In the genomic region with DNA sequence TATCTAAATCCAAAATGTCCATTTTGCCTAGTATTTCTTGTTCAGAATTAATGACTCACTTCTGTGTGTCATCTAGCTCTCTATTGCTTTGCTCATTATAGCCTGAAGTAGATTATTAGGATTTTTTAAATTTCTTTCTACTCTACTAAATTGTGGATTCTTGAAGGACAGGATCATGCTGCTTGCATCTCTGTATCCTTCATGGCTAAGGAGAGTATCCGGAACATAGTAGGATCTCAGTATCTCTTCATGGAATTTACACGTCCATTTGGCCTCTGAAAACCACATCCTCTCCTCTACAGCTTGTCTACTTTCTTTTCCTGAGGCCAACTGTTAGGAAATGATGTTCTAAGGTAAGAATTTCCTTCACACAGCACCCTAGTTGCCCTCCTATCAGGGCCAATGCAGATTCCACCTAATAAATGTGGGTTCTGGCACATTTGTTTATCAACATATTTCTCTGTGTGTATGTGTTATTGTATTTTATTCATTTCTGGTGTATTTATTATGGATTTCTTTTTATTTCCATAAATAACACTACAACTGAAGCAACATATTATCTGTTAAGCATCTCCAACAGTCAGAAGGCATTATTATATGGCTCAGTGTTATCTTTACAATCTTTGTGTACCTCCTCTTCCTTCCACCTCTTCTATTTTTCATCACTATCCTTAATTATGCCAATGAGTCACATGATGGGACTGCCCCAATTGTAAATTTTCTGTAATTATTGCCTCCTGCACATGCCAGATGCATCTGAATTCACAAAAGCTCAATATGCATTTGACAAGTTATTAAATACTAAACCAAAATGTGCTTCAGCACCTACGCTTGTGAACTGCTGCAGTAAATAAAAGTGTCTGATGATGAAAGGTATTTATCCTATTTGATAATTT, we compare ENCODE assay signal across 19 cellular contexts.
DNase-seq lines count a peak whose midpoint lies in the region; ATAC-seq and TF ChIP-seq lines count a peak whose summit lies in the region.
"Had no signal": no experiment of that assay in that cellular context is flagged by ENCODE, and none has a peak within 500 bp of the region (broad histone marks: within the 10 kb centered on the region; RNA-seq: fewer than 3 reads in every experiment).

No MANE protein-coding gene starts in this region.

- H3K4me3 ChIP-seq in A673 (ENCODE audit: low read depth, low read length, poor library complexity, severe bottlenecking) (no peak overlapping the region), SJCRH30 (no peak overlapping the region), fibroblast of mammary gland (ENCODE audit: control insufficient read depth, low read depth, low read length) (no peak overlapping the region)
- H3K4me3 ChIP-seq: coronary artery, left lung, pancreas, upper lobe of left lung had no signal

- CTCF ChIA-PET in A673 (lab: Charles Lee) = no interaction called here

- TF ChIP-seq CTCF in A673 (conservative IDR thresholded peaks at IDR 0.05; ENCODE audit: low read depth, low read length) (no peak), fibroblast of mammary gland (conservative IDR thresholded peaks at IDR 0.05; ENCODE audit: control insufficient read depth, insufficient read depth, low read depth, low read length) (no peak)

- peaks cover 0 to 2% of the 10 kb centered on the region in 2 donors for H3K9me3 Mint-ChIP-seq in stimulated activated naive B cell treated with anti-CD40 and anti-IgM and Interleukin-4, amounts not matched to agents 10 μg/mL and 1 μg/mL and 100 μg/mL, for 72 hours
- H3K9me3 Mint-ChIP-seq: activated B cell treated with CpG ODN at 0.5 μM for 24 hours; activated T-helper 2 cell treated with anti-CD3 and anti-CD28 coated beads, Interferon-gamma antibody, Interleukin-2, Interleukin-4, amounts not matched to agents 10 μg/mL and 5 μg/mL and 100 μg/mL, durations not matched to agents 14 hours and 24 hours and 36 hours had no signal

- ATAC-seq in stimulated activated naive B cell treated with anti-CD40 and anti-IgM and Interleukin-4, amounts not matched to agents 10 μg/mL and 1 μg/mL and 100 μg/mL, for 72 hours (replicated peaks) = no peak
- ATAC-seq in GM21576 (IDR thresholded peaks at IDR 0.05; ENCODE audit: unreplicated experiment) = no peak
- ATAC-seq in HG02763 (IDR thresholded peaks at IDR 0.05; ENCODE audit: unreplicated experiment) = no peak
- ATAC-seq: left lung, Panc1, pancreas had no signal

- DNase-seq in A673 (ENCODE audit: low spot score) (peak; percentile 35), HCEC 1CT (peak; percentile 58), SJCRH30 (peak in 1 of 2 experiments; percentile 41), fibroblast of mammary gland (ENCODE audit: low read depth) (peak; percentile 6), AG08396 (ENCODE audit: low spot score) (no peak)
- no peak for DNase-seq in stimulated activated naive B cell treated with anti-CD40 and anti-IgM and Interleukin-4, amounts not matched to agents 10 μg/mL and 1 μg/mL and 100 μg/mL, for 72 hours
- DNase-seq: activated B cell treated with CpG ODN at 0.5 μM for 24 hours; Kasumi-1; left lung; NCI-H1694; NCI-H510A; pancreas; stimulated activated naive CD4-positive, alpha-beta T cell; upper lobe of left lung had no signal

- H3K4me3 Mint-ChIP-seq in stimulated activated naive B cell treated with anti-CD40 and anti-IgM and Interleukin-4, amounts not matched to agents 10 μg/mL and 1 μg/mL and 100 μg/mL, for 72 hours = no peak overlapping the region
- H3K4me3 Mint-ChIP-seq: activated B cell treated with CpG ODN at 0.5 μM for 24 hours had no signal

- H3K9me3 ChIP-seq in A673 (ENCODE audit: low read depth, low read length, poor library complexity, severe bottlenecking) (no peaks in the 10 kb centered on the region), SJCRH30 (replicated peaks) (peaks cover 5% of the 10 kb centered on the region; the same call in 1 of the 2 replicates)
- H3K9me3 ChIP-seq: left lung, pancreas, upper lobe of left lung had no signal

- BruUV-seq in A673 (replicated peaks; lab: Mats Ljungman, UMichigan) = no TSS peak

- peaks cover 0 to 1% of the 10 kb centered on the region in 2 donors for H3K4me1 Mint-ChIP-seq in stimulated activated naive B cell treated with anti-CD40 and anti-IgM and Interleukin-4, amounts not matched to agents 10 μg/mL and 1 μg/mL and 100 μg/mL, for 72 hours
- H3K4me1 Mint-ChIP-seq: activated B cell treated with CpG ODN at 0.5 μM for 24 hours had no signal

- H3K36me3 ChIP-seq in A673 (ENCODE audit: insufficient read depth, low read length, poor library complexity, severe bottlenecking) = no peaks in the 10 kb centered on the region
- no peaks in the 10 kb centered on the region for H3K36me3 ChIP-seq in SJCRH30
- H3K36me3 ChIP-seq: left lung, pancreas, upper lobe of left lung had no signal

- H3K27ac ChIP-seq in A673 (ENCODE audit: low read depth, low read length, poor library complexity, severe bottlenecking) (no peak overlapping the region), SJCRH30 (peak overlapping the region; percentile 68)
- H3K27ac ChIP-seq: coronary artery, left lung, pancreas, upper lobe of left lung had no signal

- no peaks in the 10 kb centered on the region for H3K27me3 ChIP-seq in A673 (replicated peaks; ENCODE audit: insufficient read depth, low read depth, low read length, poor library complexity)
- H3K27me3 ChIP-seq in SJCRH30 = no peaks in the 10 kb centered on the region
- H3K27me3 ChIP-seq: left lung, pancreas, upper lobe of left lung had no signal

- no peaks in the 10 kb centered on the region for H3K36me3 Mint-ChIP-seq in stimulated activated naive B cell treated with anti-CD40 and anti-IgM and Interleukin-4, amounts not matched to agents 10 μg/mL and 1 μg/mL and 100 μg/mL, for 72 hours

- no peak overlapping the region for H3K27ac Mint-ChIP-seq in stimulated activated naive B cell treated with anti-CD40 and anti-IgM and Interleukin-4, amounts not matched to agents 10 μg/mL and 1 μg/mL and 100 μg/mL, for 72 hours
- H3K27ac Mint-ChIP-seq: activated B cell treated with CpG ODN at 0.5 μM for 24 hours; activated T-helper 2 cell treated with anti-CD3 and anti-CD28 coated beads, Interferon-gamma antibody, Interleukin-2, Interleukin-4, amounts not matched to agents 10 μg/mL and 5 μg/mL and 100 μg/mL, durations not matched to agents 14 hours and 24 hours and 36 hours had no signal

- peaks cover 4% of the 10 kb centered on the region for H3K4me1 ChIP-seq in A673 (ENCODE audit: insufficient read depth, low read length, poor library complexity, severe bottlenecking)
- peaks cover 50% of the 10 kb centered on the region for H3K4me1 ChIP-seq in SJCRH30
- H3K4me1 ChIP-seq: left lung, pancreas, upper lobe of left lung had no signal

- intact Hi-C loops in A673 (cut with micrococcal nuclease; ENCODE audit: unreplicated experiment) = no loop called here

- POLR2A ChIA-PET in A673 (lab: Charles Lee; ENCODE audit: low non-redundant PET) = no interaction called here

- H3K27me3 Mint-ChIP-seq in stimulated activated naive B cell treated with anti-CD40 and anti-IgM and Interleukin-4, amounts not matched to agents 10 μg/mL and 1 μg/mL and 100 μg/mL, for 72 hours = no peaks in the 10 kb centered on the region
- H3K27me3 Mint-ChIP-seq: activated B cell treated with CpG ODN at 0.5 μM for 24 hours had no signal

Comparison
In these comparisons a context has a peak if more than half of its experiments do, and no peak if none do; other contexts are left out.
1. DNase-seq: peak in A673 (single experiment), HCEC 1CT (single experiment) and fibroblast of mammary gland (single experiment); none in stimulated activated naive B cell treated with anti-CD40 and anti-IgM and Interleukin-4, amounts not matched to agents 10 μg/mL and 1 μg/mL and 100 μg/mL, for 72 hours (single experiment) and AG08396 (single experiment).